Comparison of ENCODE assay signal across 22 cellular contexts in genomic region chr9:74610523-74611061, GRCh38.
DNase-seq lines count a peak whose midpoint lies in the region; ATAC-seq and TF ChIP-seq lines count a peak whose summit lies in the region.
"Had no signal": no experiment of that assay in that cellular context is flagged by ENCODE, and none has a peak within 500 bp of the region (broad histone marks: within the 10 kb centered on the region; RNA-seq: fewer than 3 reads in every experiment).

No MANE protein-coding gene starts in this region.

- ATAC-seq in GM18909 (IDR thresholded peaks at IDR 0.05; ENCODE audit: poor library complexity, unreplicated experiment) (peak; percentile 42), HG03139 (IDR thresholded peaks at IDR 0.05; ENCODE audit: unreplicated experiment) (peak; percentile 59), HG03565 (IDR thresholded peaks at IDR 0.05; ENCODE audit: unreplicated experiment) (no peak)
- ATAC-seq: gastroesophageal sphincter, left lobe of liver had no signal

- H3K4me1 Mint-ChIP-seq in activated CD4-positive, alpha-beta T cell treated with anti-CD3 and anti-CD28 coated beads, Interleukin-2, amount 10 ng/mL, durations not matched to agents 24 days and 14 days = no peaks in the 10 kb centered on the region

- 90% methylated on average over 2 of the region's 2 CpGs; no CpG with 5 or more reads in 1 of the 2 donors for WGBS in transverse colon (ENCODE audit: low coverage in 1 of 2), 2 donors

- H3K27ac Mint-ChIP-seq in activated CD4-positive, alpha-beta T cell treated with anti-CD3 and anti-CD28 coated beads, Interleukin-2, amount 10 ng/mL, durations not matched to agents 24 days and 14 days = no peak overlapping the region
- H3K27ac Mint-ChIP-seq: CD4-positive, alpha-beta T cell had no signal

- H3K4me3 ChIP-seq in transverse colon = no peak overlapping the region
- H3K4me3 ChIP-seq: cardiac muscle cell, gastroesophageal sphincter, vagina had no signal

- H3K4me1 ChIP-seq in transverse colon = no peaks in the 10 kb centered on the region
- H3K4me1 ChIP-seq: gastroesophageal sphincter, vagina had no signal

- intact Hi-C loops in transverse colon (cut with DNase I; ENCODE audit: low total_unique reads) = no loop called here
- intact Hi-C loops in activated CD4-positive, alpha-beta T cell treated with anti-CD3 and anti-CD28 coated beads, Interleukin-2, amount 10 ng/mL, durations not matched to agents 24 days and 14 days (cut with micrococcal nuclease) = no loop called here

- no peak for TF ChIP-seq CTCF in transverse colon (IDR thresholded peaks at IDR 0.05)

- TF ChIP-seq EP300 in transverse colon (IDR thresholded peaks at IDR 0.05; ENCODE audit: low read depth) = no peak

- no peaks in the 10 kb centered on the region for H3K27me3 Mint-ChIP-seq in activated CD4-positive, alpha-beta T cell treated with anti-CD3 and anti-CD28 coated beads, Interleukin-2, amount 10 ng/mL, durations not matched to agents 24 days and 14 days

- H3K27ac ChIP-seq in transverse colon = no peak overlapping the region
- H3K27ac ChIP-seq: cardiac muscle cell, gastroesophageal sphincter, KMS-11, vagina had no signal

- H3K27me3 ChIP-seq in transverse colon = no peaks in the 10 kb centered on the region
- H3K27me3 ChIP-seq: cardiac muscle cell, vagina had no signal

- DNase-seq in amniotic epithelial cell (ENCODE audit: low read depth) = peak; percentile 27
- peak; percentile 15 for DNase-seq in non-pigmented ciliary epithelial cell (ENCODE audit: low read depth)
- DNase-seq in transverse colon = no peak
- no peak for DNase-seq in NCI-H524 (lab: John Stamatoyannopoulos, UW)
- DNase-seq in activated CD4-positive, alpha-beta T cell treated with anti-CD3 and anti-CD28 coated beads, Interleukin-2, amount 10 ng/mL, durations not matched to agents 24 days and 14 days = no peak
- DNase-seq: activated CD4-positive, alpha-beta T cell treated with anti-CD3 and anti-CD28 coated beads for 4 hours; activated effector memory CD4-positive, alpha-beta T cell treated with Interleukin-2 at 50 U/mL for 16 hours; CD4-positive, alpha-beta T cell; DMS79; H7; midbrain; NCI-H1930; NCI-H446; stimulated activated CD4-positive, alpha-beta T cell treated with anti-CD3 and anti-CD28 coated beads, Interleukin-4, amount 100 ng/mL, for 24 hours had no signal

- TF ChIP-seq POLR2A in transverse colon (IDR thresholded peaks at IDR 0.05) = no peak

- H3K9me3 ChIP-seq in transverse colon = no peaks in the 10 kb centered on the region
- H3K9me3 ChIP-seq: gastroesophageal sphincter, vagina had no signal

- no peaks in the 10 kb centered on the region for H3K9me3 Mint-ChIP-seq in activated CD4-positive, alpha-beta T cell treated with anti-CD3 and anti-CD28 coated beads, Interleukin-2, amount 10 ng/mL, durations not matched to agents 24 days and 14 days
- H3K9me3 Mint-ChIP-seq: CD4-positive, alpha-beta T cell had no signal

- H3K36me3 ChIP-seq in transverse colon = no peaks in the 10 kb centered on the region
- H3K36me3 ChIP-seq: cardiac muscle cell, gastroesophageal sphincter, vagina had no signal

- H3K4me3 Mint-ChIP-seq in activated CD4-positive, alpha-beta T cell treated with anti-CD3 and anti-CD28 coated beads, Interleukin-2, amount 10 ng/mL, durations not matched to agents 24 days and 14 days = no peak overlapping the region
- H3K4me3 Mint-ChIP-seq: CD4-positive, alpha-beta T cell had no signal

- H3K36me3 Mint-ChIP-seq in activated CD4-positive, alpha-beta T cell treated with anti-CD3 and anti-CD28 coated beads, Interleukin-2, amount 10 ng/mL, durations not matched to agents 24 days and 14 days (ENCODE audit: low read depth) = no peaks in the 10 kb centered on the region

- in situ Hi-C loops in transverse colon (cut with MboI; ENCODE audit: low pct_ligation_motif_present in 1 of 4, low pct_unique_long_range_greater_than_20kb in 1 of 4, low sequenced_read_pairs in 3 of 4) = loop anchor here in 1 of 4 donors (25.0 kb wide), 1 partner anchor 102 kb away; no protein-coding TSS in a partner anchor

Comparison
In these comparisons a context has a peak if more than half of its experiments do, and no peak if none do; other contexts are left out.
1. DNase-seq: peak in amniotic epithelial cell (single experiment) and non-pigmented ciliary epithelial cell (single experiment); none in transverse colon (single experiment), NCI-H524 (0 of 2) and activated CD4-positive, alpha-beta T cell treated with anti-CD3 and anti-CD28 coated beads, Interleukin-2, amount 10 ng/mL, durations not matched to agents 24 days and 14 days (single experiment).